8 cellular contexts compared by ENCODE assay signal in genomic region chr3:136749106-136749505, GRCh38. TPM values are rescaled to one million over a fixed set of nuclear protein-coding genes. Genes with fewer than 3 reads are reported as not detected.
DNase-seq lines count a peak whose midpoint lies in the region; ATAC-seq and TF ChIP-seq lines count a peak whose summit lies in the region.

No MANE protein-coding gene starts in this region.

- H3T11ph ChIP-seq in H9 (ENCODE audit: low read length), result no peak overlapping the region

- H2BK120ac ChIP-seq in H9 (ENCODE audit: low read depth, low read length, poor library complexity, severe bottlenecking), result no peak overlapping the region

- H3K27ac Mint-ChIP-seq in H9 (peak overlapping the region; percentile 66 to 93 (median 80); a peak in 6 of 7 replicates), nephron (peak overlapping the region; percentile 66 to 99 (median 97))
- H3K27ac Mint-ChIP-seq in activated T-helper 17 cell treated with anti-CD3 and anti-CD28 coated beads, Interleukin-2, amount 50 U/mL, for 72 hours, result peak overlapping the region; percentile 88

- BruUV-seq in PC-3 (replicated peaks; lab: Mats Ljungman, UMichigan), result no TSS peak

- H3K36me3 Mint-ChIP-seq in H9 (ENCODE audit: insufficient read depth in 1 of 3, low read depth in 3 of 3) (no peaks in the 10 kb centered on the region; a peak in 1 of 7 replicates), nephron (ENCODE audit: low read depth) (peaks cover 21% of the 10 kb centered on the region)
- H3K36me3 Mint-ChIP-seq in activated T-helper 17 cell treated with anti-CD3 and anti-CD28 coated beads, Interleukin-2, amount 50 U/mL, for 72 hours (ENCODE audit: low read depth), result peaks cover 38% of the 10 kb centered on the region

- no peaks in the 10 kb centered on the region for H3K9me2 ChIP-seq in PC-3 (replicated peaks; ENCODE audit: low read length)

- H3K79me2 ChIP-seq in H9 (ENCODE audit: insufficient read depth, low read length) (peaks cover 27% of the 10 kb centered on the region; the same call in 1 of the 2 replicates), PC-3 (ENCODE audit: low read length) (peaks cover 82% of the 10 kb centered on the region)

- no peak overlapping the region for H4K5ac ChIP-seq in H9 (ENCODE audit: insufficient read length, low read depth, low read length)

- peaks cover 15% of the 10 kb centered on the region for H3K9me3 ChIP-seq in BLaER1
- no peaks in the 10 kb centered on the region for H3K9me3 ChIP-seq in H9 (ENCODE audit: control insufficient read depth, low read depth, low read length)
- H3K9me3 ChIP-seq in PC-3 (ENCODE audit: low read length), result no peaks in the 10 kb centered on the region

- H4K20me1 ChIP-seq in BLaER1 (peaks cover 41% of the 10 kb centered on the region), H9 (ENCODE audit: control insufficient read depth, insufficient read depth, insufficient read length) (no peaks in the 10 kb centered on the region), PC-3 (ENCODE audit: low read length) (no peaks in the 10 kb centered on the region)

- H3K36me3 ChIP-seq in BLaER1 (peaks cover 16% of the 10 kb centered on the region), PC-3 (ENCODE audit: low read depth, low read length) (no peaks in the 10 kb centered on the region)

- H3K4me1 Mint-ChIP-seq in H9 (peaks cover 41% of the 10 kb centered on the region in 2 experiments), nephron (peaks cover 36% of the 10 kb centered on the region)
- peaks cover 23% of the 10 kb centered on the region for H3K4me1 Mint-ChIP-seq in activated T-helper 17 cell treated with anti-CD3 and anti-CD28 coated beads, Interleukin-2, amount 50 U/mL, for 72 hours

- peak overlapping the region; percentile 92 for H3K4me2 ChIP-seq in BLaER1
- no peak overlapping the region for H3K4me2 ChIP-seq in H9 (ENCODE audit: insufficient read depth, insufficient read length, low read length)
- no peak overlapping the region for H3K4me2 ChIP-seq in PC-3 (ENCODE audit: low read length)

- H3K4me3 Mint-ChIP-seq in H9 (peak overlapping the region; percentile 6 to 24; a peak in 3 of 5 replicates), nephron (peak overlapping the region; percentile 88 to 99 (median 97))
- peak overlapping the region; percentile 96 for H3K4me3 Mint-ChIP-seq in activated T-helper 17 cell treated with anti-CD3 and anti-CD28 coated beads, Interleukin-2, amount 50 U/mL, for 72 hours

- no peak for ATAC-seq in activated T-helper 17 cell treated with anti-CD3 and anti-CD28 coated beads, Interleukin-2, amount 50 U/mL, for 72 hours (replicated peaks)
- ATAC-seq in PC-3, result no peak
- no peak for ATAC-seq in GM18909 (IDR thresholded peaks at IDR 0.05; ENCODE audit: poor library complexity, unreplicated experiment)
- ATAC-seq in HG03159 (IDR thresholded peaks at IDR 0.05; ENCODE audit: unreplicated experiment), result no peak

- H4K91ac ChIP-seq in H9 (ENCODE audit: insufficient read length, low read depth, low read length), result peak overlapping the region; percentile 72

- H3K4me1 ChIP-seq in BLaER1, result peaks cover 47% of the 10 kb centered on the region
- H3K4me1 ChIP-seq in H9 (ENCODE audit: insufficient read depth, low read length), result peaks cover 5% of the 10 kb centered on the region; the same call in 1 of the 2 replicates
- H3K4me1 ChIP-seq in PC-3 (ENCODE audit: insufficient read depth, low read length), result peaks cover 9% of the 10 kb centered on the region

- H3K23ac ChIP-seq in H9 (ENCODE audit: insufficient read length, low read depth, low read length), result no peak overlapping the region

- no peaks in the 10 kb centered on the region for H3K27me3 Mint-ChIP-seq in H9 (ENCODE audit: low read depth)
- H3K27me3 Mint-ChIP-seq in activated T-helper 17 cell treated with anti-CD3 and anti-CD28 coated beads, Interleukin-2, amount 50 U/mL, for 72 hours, result no peaks in the 10 kb centered on the region
- H3K27me3 Mint-ChIP-seq in nephron (ENCODE audit: low read depth), result no peaks in the 10 kb centered on the region

- intact Hi-C loops in PC-3 (cut with micrococcal nuclease), result no loop called here

- no CpG with 5 or more reads among the region's 4 CpGs for WGBS in H9 (ENCODE audit: extremely low coverage, insufficient read length, low lambda C conversion rate)

- H3K79me1 ChIP-seq in H9 (ENCODE audit: insufficient read depth, low read depth, low read length, poor library complexity, severe bottlenecking), result no peaks in the 10 kb centered on the region

- H3K23me2 ChIP-seq in H9 (ENCODE audit: insufficient read length, low read depth, low read length, poor library complexity, severe bottlenecking), result peaks cover 12% of the 10 kb centered on the region

- no peak overlapping the region for H4K8ac ChIP-seq in H9 (replicated peaks; ENCODE audit: insufficient read length, low read depth, low read length)

- H3K9me3 Mint-ChIP-seq in H9 (no peaks in the 10 kb centered on the region), nephron (no peaks in the 10 kb centered on the region)
- H3K9me3 Mint-ChIP-seq in activated T-helper 17 cell treated with anti-CD3 and anti-CD28 coated beads, Interleukin-2, amount 50 U/mL, for 72 hours, result no peaks in the 10 kb centered on the region

- 0 out of 2 replicates have a peak overlapping the region, but pooled peaks have one; percentile 11 for H3K9ac ChIP-seq in BLaER1
- H3K9ac ChIP-seq in H9 (ENCODE audit: extremely low read depth, insufficient read length, low read length), result no peak overlapping the region
- no peak overlapping the region for H3K9ac ChIP-seq in PC-3 (ENCODE audit: low read length)

- H2AK5ac ChIP-seq in H9 (ENCODE audit: insufficient read length, low read length), result no peak overlapping the region

- H3K27me3 ChIP-seq in BLaER1 (no peaks in the 10 kb centered on the region), H9 (ENCODE audit: insufficient read depth, low read length) (no peaks in the 10 kb centered on the region), PC-3 (ENCODE audit: low read length) (no peaks in the 10 kb centered on the region)

- peak overlapping the region; percentile 39; the same call in 1 of the 2 replicates for H3K27ac ChIP-seq in BLaER1
- peak overlapping the region; percentile 23 for H3K27ac ChIP-seq in H9 (ENCODE audit: insufficient read length, low read depth, low read length)
- no peak overlapping the region for H3K27ac ChIP-seq in PC-3 (ENCODE audit: low read length)

- H3F3A ChIP-seq in PC-3 (ENCODE audit: low read length, unreplicated experiment), result no peaks in the 10 kb centered on the region

- POLR2A ChIA-PET in PC-3 (lab: Charles Lee; ENCODE audit: unreplicated experiment), result interaction anchor here (0.7 kb wide), 1 partner anchor 358 kb away, joined by 5 read pairs; no protein-coding TSS in a partner anchor

- DNase-seq in H9 (no peak), PC-3 (no peak), NCI-H1436 treated with DMSO at 0.1 percent for 48 hours (lab: John Stamatoyannopoulos, UW) (no peak)

- no peak overlapping the region for H2BK15ac ChIP-seq in H9 (ENCODE audit: low read depth, low read length)

- no peak overlapping the region for H2BK5ac ChIP-seq in H9 (ENCODE audit: insufficient read length, low read length)

- H3K4ac ChIP-seq in H9 (ENCODE audit: low read depth, low read length), result no peak overlapping the region

- H2AFZ ChIP-seq in H9 (ENCODE audit: low read length) (no peak overlapping the region), PC-3 (ENCODE audit: low read length) (no peak overlapping the region)

- no peak for TF ChIP-seq CTCF in H9 (conservative IDR thresholded peaks at IDR 0.05)
- TF ChIP-seq CTCF in nephron (IDR thresholded peaks at IDR 0.05; ENCODE audit: unreplicated experiment in 3 of 3), result no peak
- no peak for TF ChIP-seq CTCF in PC-3 (conservative IDR thresholded peaks at IDR 0.05; ENCODE audit: low read depth, low read length)

- H3K4me3 ChIP-seq in BLaER1 (0 out of 2 replicates have a peak overlapping the region, but pooled peaks have one; percentile 7), PC-3 (ENCODE audit: low read length) (no peak overlapping the region)

- H2BK20ac ChIP-seq in H9 (ENCODE audit: low read depth, low read length, poor library complexity, severe bottlenecking), result no peak overlapping the region

- H2BK12ac ChIP-seq in H9 (ENCODE audit: insufficient read length, low read depth, low read length), result peak overlapping the region; percentile 57

- no peak overlapping the region for H3K14ac ChIP-seq in H9 (ENCODE audit: insufficient read depth, low read length)

- H3K18ac ChIP-seq in H9 (ENCODE audit: insufficient read length, low read depth, low read length), result no peak overlapping the region

- CTCF ChIA-PET in PC-3 (lab: Charles Lee), result no interaction called here

- no peak overlapping the region for H3K56ac ChIP-seq in H9 (ENCODE audit: insufficient read length, low read depth, low read length)

RNA-seq across cellular contexts. Expression of gene STAG1, which starts 3.1 kb away (rescaled TPM):
- total RNA-seq in H9 (2021), result 31.2 and 34.6 TPM in 2 replicates
- total RNA-seq in activated T-helper 17 cell treated with anti-CD3 and anti-CD28 coated beads, Interleukin-2, amount 50 U/mL, for 72 hours, result 10 to 100 TPM; 48.0 to 62.3 TPM
- 13.1 and 14.6 TPM in 2 replicates for total RNA-seq in PC-3 (2014; rRNA removed)

Comparison
In these comparisons a context has a peak if more than half of its experiments do, and no peak if none do; other contexts are left out.
1. H3K4me3 Mint-ChIP-seq: peak in every context shown above with its lines; median percentile 97 in nephron; 96 in activated T-helper 17 cell treated with anti-CD3 and anti-CD28 coated beads, Interleukin-2, amount 50 U/mL, for 72 hours; 15 in H9.